19 cellular contexts compared by ENCODE assay signal in the genomic region with DNA sequence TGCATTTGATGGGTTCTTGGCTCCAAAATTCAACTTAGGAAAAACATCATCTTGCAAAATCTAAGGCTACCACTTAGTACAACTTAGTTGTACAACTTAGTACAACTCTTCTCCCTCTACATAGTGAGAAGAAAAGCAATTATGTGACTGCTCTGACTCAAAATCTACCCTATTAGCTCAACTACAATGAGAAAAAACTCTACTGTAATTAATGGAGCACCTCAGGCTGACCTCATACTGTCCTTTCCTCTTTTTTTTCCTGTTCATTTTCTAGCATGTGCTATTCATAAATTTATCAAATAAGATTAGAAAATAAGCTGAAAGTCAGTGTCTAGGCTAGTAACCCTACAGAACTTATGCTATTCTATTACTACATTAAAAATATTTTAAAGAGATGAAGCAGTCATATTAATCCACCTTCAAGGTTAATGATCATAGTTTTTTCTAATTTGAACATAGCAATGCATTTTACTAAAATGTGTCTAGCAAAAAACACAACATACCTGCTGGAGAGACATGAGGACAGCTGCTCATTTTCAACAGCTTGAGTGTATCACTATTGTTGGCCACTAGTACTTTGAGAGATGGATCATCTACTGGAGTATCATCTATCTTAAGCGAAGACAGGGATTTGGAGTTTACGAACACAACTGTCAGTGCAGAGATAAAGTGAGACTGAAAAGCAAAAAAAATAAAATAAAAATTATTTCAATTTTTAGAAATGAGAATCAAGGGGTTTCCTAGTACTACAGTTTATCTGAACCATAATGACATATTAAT.
"Had no signal": no experiment of that assay in that cellular context is flagged by ENCODE, and none has a peak within 500 bp of the region (broad histone marks: within the 10 kb centered on the region; RNA-seq: fewer than 3 reads in every experiment).

No MANE protein-coding gene starts in this region.

- H3K27me3 ChIP-seq: heart right ventricle, vagina had no signal

- H3K9me3 ChIP-seq: heart right ventricle, vagina had no signal

- H3K4me3 Mint-ChIP-seq: activated T-helper 1 cell treated with anti-CD3 and anti-CD28 coated beads, Interleukin-12 subunit alpha, Interleukin-12 subunit beta, Interleukin-2, Interleukin-4 antibody, amounts not matched to agents 30 ng/mL and 10 ng/mL and 1 ng/mL, durations not matched to agents 14 hours and 24 hours and 36 hours; nephron progenitor cell; stimulated activated naive B cell treated with anti-CD40 and anti-IgM and Interleukin-4, amounts not matched to agents 10 μg/mL and 1 μg/mL and 100 μg/mL, for 72 hours; T-cell; T-helper 2 cell treated with Interferon-gamma antibody and Interleukin-4, amounts not matched to agents 5 μg/mL and 100 μg/mL, for 36 hours had no signal

- H3K27ac Mint-ChIP-seq: activated T-helper 1 cell treated with anti-CD3 and anti-CD28 coated beads, Interleukin-12 subunit alpha, Interleukin-12 subunit beta, Interleukin-2, Interleukin-4 antibody, amounts not matched to agents 30 ng/mL and 10 ng/mL and 1 ng/mL, durations not matched to agents 14 hours and 24 hours and 36 hours; nephron progenitor cell; T-helper 2 cell treated with Interferon-gamma antibody and Interleukin-4, amounts not matched to agents 5 μg/mL and 100 μg/mL, for 36 hours had no signal

- H3K9me3 Mint-ChIP-seq: activated T-helper 1 cell treated with anti-CD3 and anti-CD28 coated beads, Interleukin-12 subunit alpha, Interleukin-12 subunit beta, Interleukin-2, Interleukin-4 antibody, amounts not matched to agents 30 ng/mL and 10 ng/mL and 1 ng/mL, durations not matched to agents 14 hours and 24 hours and 36 hours; nephron progenitor cell; stimulated activated naive B cell treated with anti-CD40 and anti-IgM and Interleukin-4, amounts not matched to agents 10 μg/mL and 1 μg/mL and 100 μg/mL, for 72 hours; T-cell; T-helper 2 cell treated with Interferon-gamma antibody and Interleukin-4, amounts not matched to agents 5 μg/mL and 100 μg/mL, for 36 hours had no signal

- H3K4me3 ChIP-seq: heart right ventricle, vagina had no signal

- DNase-seq: activated CD4-positive, alpha-beta T cell treated with anti-CD3 and anti-CD28 coated beads, Interleukin-2, amount 50 U/mL, for 4 hours; activated gamma-delta T cell; amygdala; heart right ventricle; islet precursor cell; left cardiac atrium; mesenchymal stem cell; nephron progenitor cell; occipital lobe; posterior cingulate gyrus; stimulated activated CD4-positive, alpha-beta T cell treated with anti-CD3 and anti-CD28 coated beads, Interleukin-2, amount 100 ng/mL, for 48 hours; stimulated activated CD8-positive, alpha-beta memory T cell treated with anti-CD3 and anti-CD28 coated beads, Interleukin-4, amount 100 ng/mL, for 48 hours; stimulated activated naive B cell treated with anti-CD40 and anti-IgM and Interleukin-4, amounts not matched to agents 10 μg/mL and 1 μg/mL and 100 μg/mL, for 72 hours; T-cell; WERI-Rb-1 had no signal

- H3K27me3 Mint-ChIP-seq: stimulated activated naive B cell treated with anti-CD40 and anti-IgM and Interleukin-4, amounts not matched to agents 10 μg/mL and 1 μg/mL and 100 μg/mL, for 72 hours; T-cell had no signal

- H3K4me1 Mint-ChIP-seq: nephron progenitor cell had no signal

- ATAC-seq: heart right ventricle, left cardiac atrium, sciatic nerve, T-cell had no signal

- H3K27ac ChIP-seq: vagina, WERI-Rb-1 had no signal
